In the genomic region with DNA sequence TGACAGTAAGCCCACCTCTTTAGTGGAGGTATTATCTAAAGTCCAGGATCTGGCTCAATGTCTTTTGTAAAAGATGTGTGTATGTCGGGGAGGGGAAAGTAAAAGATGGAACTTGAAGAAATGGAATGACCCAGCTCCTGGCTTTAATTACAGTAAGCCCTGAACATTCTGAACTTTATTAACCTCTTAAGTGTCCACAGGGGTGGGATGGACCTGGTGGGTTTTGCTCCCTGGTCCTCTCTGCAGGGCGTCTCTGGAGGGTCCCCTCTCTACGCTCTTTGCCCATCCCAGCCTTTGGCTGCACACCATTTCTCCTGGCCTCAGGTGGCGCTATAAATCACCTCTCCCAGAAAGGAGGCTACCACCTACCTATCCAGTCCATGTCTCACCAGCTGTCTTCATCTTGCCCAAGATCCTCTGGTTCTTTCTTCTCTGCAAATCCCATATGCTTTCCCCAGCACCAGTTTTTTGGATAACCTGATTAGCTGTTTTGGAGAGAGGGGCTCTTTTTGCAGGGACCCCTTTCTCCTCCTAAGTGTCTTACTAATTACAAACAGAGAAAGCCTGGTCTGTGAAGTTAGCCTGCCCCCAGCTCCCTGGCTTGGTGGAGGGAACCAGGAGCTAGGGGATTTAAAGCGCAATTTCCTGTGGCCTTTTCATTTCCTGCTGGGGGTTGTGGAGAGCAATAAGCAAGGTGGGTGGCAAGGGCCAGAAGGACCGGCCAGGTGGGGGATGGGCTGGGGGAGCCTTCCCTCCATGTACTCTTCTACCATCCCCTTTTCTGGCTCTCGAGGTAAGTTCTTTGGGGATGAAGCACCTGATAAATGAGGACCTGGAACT, we compare ENCODE assay signal across 1 cellular context.
A peak's percentile ranks its signal among the peaks of the same experiment; 100 is the strongest.
TF ChIP-seq lines count a peak whose summit lies in the region.

No MANE protein-coding gene starts in this region.

TF ChIP-seq in GM23338, 12 proteins besides CTCF, POLR2A, EP300 and RAD21 (continued from another document):
- TF ChIP-seq ZNF462 (CRISPR knock-in tag; IDR thresholded peaks at IDR 0.05) = peak; percentile 83
- TF ChIP-seq NANOG (IDR thresholded peaks at IDR 0.05; ENCODE audit: borderline replicate concordance) = peak; percentile 39; the same call in 1 of the 2 replicates
